Comparison of ENCODE assay signal across 1 cellular context in the genomic region with DNA sequence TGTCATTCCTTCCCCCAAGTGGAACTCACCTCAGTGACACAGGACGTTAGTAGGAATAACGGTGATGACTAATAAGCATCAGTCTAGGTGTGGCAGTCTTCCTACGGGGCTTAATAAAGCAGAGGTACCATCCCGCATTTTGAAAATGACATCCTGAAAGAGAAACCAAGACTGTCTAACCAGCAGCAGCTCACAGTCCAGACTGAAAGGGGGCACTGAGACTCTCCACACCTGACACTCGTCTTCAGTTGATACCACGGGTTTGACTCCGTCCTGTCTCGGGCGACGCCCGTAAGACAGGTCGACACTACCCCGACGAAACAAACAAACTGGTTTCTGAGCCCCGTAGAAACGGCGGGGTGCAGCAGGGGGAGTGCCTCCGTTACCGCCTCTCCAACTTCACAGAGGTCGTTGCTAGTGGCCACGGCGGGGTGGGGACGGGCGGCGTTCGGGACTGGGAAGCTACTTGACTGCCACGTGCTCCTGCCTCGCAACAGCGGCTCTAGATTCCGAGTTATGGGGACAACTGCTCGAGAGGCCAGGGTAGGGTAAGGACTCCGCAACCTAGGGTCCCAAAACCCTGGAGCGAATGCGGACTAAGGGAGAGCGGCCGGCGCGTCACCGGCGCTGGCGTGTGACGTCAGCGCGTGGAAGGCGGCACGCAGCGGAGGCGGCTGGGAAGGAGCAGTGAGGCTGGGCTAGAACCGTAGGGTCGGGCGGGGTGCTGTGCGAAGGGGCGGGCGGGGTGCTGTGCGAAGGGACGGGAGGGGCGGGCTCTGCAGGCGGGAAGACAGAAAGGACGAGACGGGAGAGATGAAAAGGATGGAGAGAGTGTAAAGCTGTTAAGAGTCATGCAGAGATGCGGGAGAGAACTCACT.
TF ChIP-seq lines count a peak whose summit lies in the region.

A gene with protein sequence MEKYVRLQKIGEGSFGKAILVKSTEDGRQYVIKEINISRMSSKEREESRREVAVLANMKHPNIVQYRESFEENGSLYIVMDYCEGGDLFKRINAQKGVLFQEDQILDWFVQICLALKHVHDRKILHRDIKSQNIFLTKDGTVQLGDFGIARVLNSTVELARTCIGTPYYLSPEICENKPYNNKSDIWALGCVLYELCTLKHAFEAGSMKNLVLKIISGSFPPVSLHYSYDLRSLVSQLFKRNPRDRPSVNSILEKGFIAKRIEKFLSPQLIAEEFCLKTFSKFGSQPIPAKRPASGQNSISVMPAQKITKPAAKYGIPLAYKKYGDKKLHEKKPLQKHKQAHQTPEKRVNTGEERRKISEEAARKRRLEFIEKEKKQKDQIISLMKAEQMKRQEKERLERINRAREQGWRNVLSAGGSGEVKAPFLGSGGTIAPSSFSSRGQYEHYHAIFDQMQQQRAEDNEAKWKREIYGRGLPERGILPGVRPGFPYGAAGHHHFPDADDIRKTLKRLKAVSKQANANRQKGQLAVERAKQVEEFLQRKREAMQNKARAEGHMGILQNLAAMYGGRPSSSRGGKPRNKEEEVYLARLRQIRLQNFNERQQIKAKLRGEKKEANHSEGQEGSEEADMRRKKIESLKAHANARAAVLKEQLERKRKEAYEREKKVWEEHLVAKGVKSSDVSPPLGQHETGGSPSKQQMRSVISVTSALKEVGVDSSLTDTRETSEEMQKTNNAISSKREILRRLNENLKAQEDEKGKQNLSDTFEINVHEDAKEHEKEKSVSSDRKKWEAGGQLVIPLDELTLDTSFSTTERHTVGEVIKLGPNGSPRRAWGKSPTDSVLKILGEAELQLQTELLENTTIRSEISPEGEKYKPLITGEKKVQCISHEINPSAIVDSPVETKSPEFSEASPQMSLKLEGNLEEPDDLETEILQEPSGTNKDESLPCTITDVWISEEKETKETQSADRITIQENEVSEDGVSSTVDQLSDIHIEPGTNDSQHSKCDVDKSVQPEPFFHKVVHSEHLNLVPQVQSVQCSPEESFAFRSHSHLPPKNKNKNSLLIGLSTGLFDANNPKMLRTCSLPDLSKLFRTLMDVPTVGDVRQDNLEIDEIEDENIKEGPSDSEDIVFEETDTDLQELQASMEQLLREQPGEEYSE (N-terminal part only) (minus strand): TSS at position 593 of the 878 bp plus-strand sequence. CDS start 9,953 bp downstream, outside the sequence.

TF ChIP-seq in K562, 482 proteins besides CTCF, POLR2A, EP300 and RAD21 (continued from another document):
- TF ChIP-seq HLTF (IDR thresholded peaks at IDR 0.05) (peak; percentile 78; the same call in 1 of the 2 replicates), ELF1 (tag; IDR thresholded peaks at IDR 0.05) (0 out of 2 replicates have a peak, but pooled peaks have one; percentile 47), TAF9B (IDR thresholded peaks at IDR 0.05; ENCODE audit: partially characterized antibody) (peak; percentile 47), ATF1 (CRISPR knock-in tag; IDR thresholded peaks at IDR 0.05) (peak; percentile 91), ATF1 (tag; IDR thresholded peaks at IDR 0.05) (peak; percentile 98), ZNF583 (CRISPR knock-in tag; IDR thresholded peaks at IDR 0.05) (no peak), KDM4B (IDR thresholded peaks at IDR 0.05; ENCODE audit: borderline replicate concordance in 2 of 2, low read depth in 1 of 2) (peak in 1 of 2 experiments; percentile 52; a peak in 1 of 4 replicates), TAF1 (IDR thresholded peaks at IDR 0.05; ENCODE audit: control insufficient read depth, extremely low read depth, insufficient read depth, low read length, severe bottlenecking) (peak; percentile 93), MYNN (IDR thresholded peaks at IDR 0.05) (peak; percentile 64; the same call in 1 of the 2 replicates), MYNN (CRISPR knock-in tag; IDR thresholded peaks at IDR 0.05) (no peak), NR2C1 (IDR thresholded peaks at IDR 0.05) (peak; percentile 38; the same call in 1 of the 2 replicates), NR2C1 (tag; IDR thresholded peaks at IDR 0.05) (0 out of 2 replicates have a peak, but pooled peaks have one; percentile 21)
- TF ChIP-seq, protein P1, sequence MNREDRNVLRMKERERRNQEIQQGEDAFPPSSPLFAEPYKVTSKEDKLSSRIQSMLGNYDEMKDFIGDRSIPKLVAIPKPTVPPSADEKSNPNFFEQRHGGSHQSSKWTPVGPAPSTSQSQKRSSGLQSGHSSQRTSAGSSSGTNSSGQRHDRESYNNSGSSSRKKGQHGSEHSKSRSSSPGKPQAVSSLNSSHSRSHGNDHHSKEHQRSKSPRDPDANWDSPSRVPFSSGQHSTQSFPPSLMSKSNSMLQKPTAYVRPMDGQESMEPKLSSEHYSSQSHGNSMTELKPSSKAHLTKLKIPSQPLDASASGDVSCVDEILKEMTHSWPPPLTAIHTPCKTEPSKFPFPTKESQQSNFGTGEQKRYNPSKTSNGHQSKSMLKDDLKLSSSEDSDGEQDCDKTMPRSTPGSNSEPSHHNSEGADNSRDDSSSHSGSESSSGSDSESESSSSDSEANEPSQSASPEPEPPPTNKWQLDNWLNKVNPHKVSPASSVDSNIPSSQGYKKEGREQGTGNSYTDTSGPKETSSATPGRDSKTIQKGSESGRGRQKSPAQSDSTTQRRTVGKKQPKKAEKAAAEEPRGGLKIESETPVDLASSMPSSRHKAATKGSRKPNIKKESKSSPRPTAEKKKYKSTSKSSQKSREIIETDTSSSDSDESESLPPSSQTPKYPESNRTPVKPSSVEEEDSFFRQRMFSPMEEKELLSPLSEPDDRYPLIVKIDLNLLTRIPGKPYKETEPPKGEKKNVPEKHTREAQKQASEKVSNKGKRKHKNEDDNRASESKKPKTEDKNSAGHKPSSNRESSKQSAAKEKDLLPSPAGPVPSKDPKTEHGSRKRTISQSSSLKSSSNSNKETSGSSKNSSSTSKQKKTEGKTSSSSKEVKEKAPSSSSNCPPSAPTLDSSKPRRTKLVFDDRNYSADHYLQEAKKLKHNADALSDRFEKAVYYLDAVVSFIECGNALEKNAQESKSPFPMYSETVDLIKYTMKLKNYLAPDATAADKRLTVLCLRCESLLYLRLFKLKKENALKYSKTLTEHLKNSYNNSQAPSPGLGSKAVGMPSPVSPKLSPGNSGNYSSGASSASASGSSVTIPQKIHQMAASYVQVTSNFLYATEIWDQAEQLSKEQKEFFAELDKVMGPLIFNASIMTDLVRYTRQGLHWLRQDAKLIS (CRISPR knock-in tag; IDR thresholded peaks at IDR 0.05) = peak; percentile 90
- TF ChIP-seq, protein P2, sequence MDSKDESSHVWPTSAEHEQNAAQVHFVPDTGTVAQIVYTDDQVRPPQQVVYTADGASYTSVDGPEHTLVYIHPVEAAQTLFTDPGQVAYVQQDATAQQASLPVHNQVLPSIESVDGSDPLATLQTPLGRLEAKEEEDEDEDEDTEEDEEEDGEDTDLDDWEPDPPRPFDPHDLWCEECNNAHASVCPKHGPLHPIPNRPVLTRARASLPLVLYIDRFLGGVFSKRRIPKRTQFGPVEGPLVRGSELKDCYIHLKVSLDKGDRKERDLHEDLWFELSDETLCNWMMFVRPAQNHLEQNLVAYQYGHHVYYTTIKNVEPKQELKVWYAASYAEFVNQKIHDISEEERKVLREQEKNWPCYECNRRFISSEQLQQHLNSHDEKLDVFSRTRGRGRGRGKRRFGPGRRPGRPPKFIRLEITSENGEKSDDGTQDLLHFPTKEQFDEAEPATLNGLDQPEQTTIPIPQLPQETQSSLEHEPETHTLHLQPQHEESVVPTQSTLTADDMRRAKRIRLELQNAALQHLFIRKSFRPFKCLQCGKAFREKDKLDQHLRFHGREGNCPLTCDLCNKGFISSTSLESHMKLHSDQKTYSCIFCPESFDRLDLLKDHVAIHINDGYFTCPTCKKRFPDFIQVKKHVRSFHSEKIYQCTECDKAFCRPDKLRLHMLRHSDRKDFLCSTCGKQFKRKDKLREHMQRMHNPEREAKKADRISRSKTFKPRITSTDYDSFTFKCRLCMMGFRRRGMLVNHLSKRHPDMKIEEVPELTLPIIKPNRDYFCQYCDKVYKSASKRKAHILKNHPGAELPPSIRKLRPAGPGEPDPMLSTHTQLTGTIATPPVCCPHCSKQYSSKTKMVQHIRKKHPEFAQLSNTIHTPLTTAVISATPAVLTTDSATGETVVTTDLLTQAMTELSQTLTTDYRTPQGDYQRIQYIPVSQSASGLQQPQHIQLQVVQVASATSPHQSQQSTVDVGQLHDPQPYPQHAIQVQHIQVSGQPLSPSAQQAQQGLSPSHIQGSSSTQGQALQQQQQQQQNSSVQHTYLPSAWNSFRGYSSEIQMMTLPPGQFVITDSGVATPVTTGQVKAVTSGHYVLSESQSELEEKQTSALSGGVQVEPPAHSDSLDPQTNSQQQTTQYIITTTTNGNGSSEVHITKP (IDR thresholded peaks at IDR 0.05; ENCODE audit: partially characterized antibody) = no peak
